ENCODE assay signal across 10 cellular contexts in the genomic region with DNA sequence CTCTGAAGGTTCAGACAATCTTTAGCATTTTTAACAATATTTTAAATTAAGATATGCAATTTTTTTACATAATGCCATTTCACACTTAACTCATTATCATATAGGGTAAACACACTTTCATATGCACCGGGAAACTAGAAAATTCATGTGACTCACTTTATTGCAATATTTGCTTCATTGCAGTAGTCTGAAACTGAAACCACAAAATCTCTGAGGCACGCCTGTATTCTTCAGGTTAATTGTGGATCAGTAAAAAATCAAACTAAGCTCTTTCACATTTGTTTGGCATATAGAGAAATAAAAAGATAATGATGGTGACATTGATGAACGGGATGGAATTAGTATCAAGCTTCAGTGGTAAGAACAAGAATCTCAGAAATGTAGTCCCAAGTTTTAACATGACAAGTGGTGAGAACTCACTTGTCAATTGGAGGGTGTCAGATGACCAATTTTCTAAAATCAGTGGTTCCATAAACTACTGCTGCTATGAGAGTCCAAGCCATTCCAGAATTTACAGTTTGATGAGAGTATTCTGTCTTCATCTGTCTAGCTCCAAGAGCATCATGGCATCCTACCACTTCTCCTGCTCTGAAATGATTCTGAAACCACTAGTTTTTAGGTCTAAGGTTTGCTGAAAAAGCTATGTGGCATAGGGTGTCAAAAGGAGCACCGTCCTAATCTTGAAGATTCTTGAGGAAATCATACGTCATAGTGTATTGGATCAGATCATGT.
DNase-seq lines count a peak whose midpoint lies in the region; ATAC-seq, FAIRE-seq and TF ChIP-seq lines count a peak whose summit lies in the region.
"Had no signal": no experiment of that assay in that cellular context is flagged by ENCODE, and none has a peak within 500 bp of the region (broad histone marks: within the 10 kb centered on the region; RNA-seq: fewer than 3 reads in every experiment).

No MANE protein-coding gene starts in this region.

- H3K27ac Mint-ChIP-seq in GM23338, result no peak overlapping the region

- no peaks in the 10 kb centered on the region for H3K36me3 ChIP-seq in GM23338 (ENCODE audit: insufficient read depth)

- H3K9me2 ChIP-seq in GM23338 (ENCODE audit: insufficient read depth), result no peaks in the 10 kb centered on the region

- H3F3A ChIP-seq in GM23338 (replicated peaks; ENCODE audit: low read depth), result no peaks in the 10 kb centered on the region

- ATAC-seq in GM23338, result no peak

- H3K27me3 Mint-ChIP-seq in GM23338 (ENCODE audit: insufficient read depth, low read depth, poor library complexity), result no peaks in the 10 kb centered on the region

- DNase-seq in GM18507 (ENCODE audit: extremely low spot score, insufficient read length, low read depth) (no peak), GM23338 (ENCODE audit: low spot score) (peak; percentile 13), NB4 (ENCODE audit: low read depth) (peak; percentile 37), fibroblast of villous mesenchyme (ENCODE audit: low read depth) (peak; percentile 72), D341Med (ENCODE audit: low spot score) (no peak), medulla oblongata (ENCODE audit: extremely low spot score) (no peak), GM10266 (ENCODE audit: extremely low spot score) (no peak), SK-N-DZ (ENCODE audit: low spot score) (no peak)
- DNase-seq: NCI-H1930 had no signal

- H4K20me1 ChIP-seq in GM23338 (replicated peaks; ENCODE audit: insufficient read depth), result no peaks in the 10 kb centered on the region

- H3K4me1 Mint-ChIP-seq in GM23338, result peaks cover 7% of the 10 kb centered on the region; the same call in 2 of the 3 replicates

- no peak overlapping the region for H3K4me2 ChIP-seq in GM23338

- H3K4me3 Mint-ChIP-seq in GM23338, result no peak overlapping the region

- H3K36me3 Mint-ChIP-seq in GM23338 (ENCODE audit: low read depth), result no peaks in the 10 kb centered on the region

- H3K79me2 ChIP-seq in GM23338 (replicated peaks; ENCODE audit: insufficient read depth), result no peaks in the 10 kb centered on the region

- TF ChIP-seq CTCF in GM23338 (conservative IDR thresholded peaks at IDR 0.05; ENCODE audit: low read depth in 2 of 2) (no peak), NB4 (IDR thresholded peaks at IDR 0.05; ENCODE audit: low read depth, low read length) (no peak), fibroblast of villous mesenchyme (IDR thresholded peaks at IDR 0.05; ENCODE audit: insufficient read depth, low read depth, low read length) (no peak), GM10266 (IDR thresholded peaks at IDR 0.05; ENCODE audit: control insufficient read depth, insufficient read depth, low read depth, missing control alignments) (no peak)

- FAIRE-seq in GM18507 (lab: Jason Lieb, UNC), result peak; percentile 73
- FAIRE-seq: islet of Langerhans had no signal

- no peaks in the 10 kb centered on the region for H3K9me3 Mint-ChIP-seq in GM23338

- no peak overlapping the region for H2AFZ ChIP-seq in GM23338

- peak; percentile 13 for TF ChIP-seq POLR2A in NB4 (IDR thresholded peaks at IDR 0.05; ENCODE audit: extremely low read depth, insufficient read length)

- no peaks in the 10 kb centered on the region for H3K4me1 ChIP-seq in GM23338 (ENCODE audit: insufficient read depth)

- H3K27me3 ChIP-seq in GM23338 (ENCODE audit: insufficient read depth), result no peaks in the 10 kb centered on the region

- H3K27ac ChIP-seq in GM23338 (ENCODE audit: low read depth), result no peak overlapping the region

- H3K4me3 ChIP-seq in GM23338 (no peak overlapping the region), NB4 (ENCODE audit: low read depth, low read length) (no peak overlapping the region), fibroblast of villous mesenchyme (ENCODE audit: low read depth, low read length) (no peak overlapping the region)

TF ChIP-seq in GM23338, 12 proteins besides CTCF, POLR2A, EP300 and RAD21:
- TF ChIP-seq, protein P1, sequence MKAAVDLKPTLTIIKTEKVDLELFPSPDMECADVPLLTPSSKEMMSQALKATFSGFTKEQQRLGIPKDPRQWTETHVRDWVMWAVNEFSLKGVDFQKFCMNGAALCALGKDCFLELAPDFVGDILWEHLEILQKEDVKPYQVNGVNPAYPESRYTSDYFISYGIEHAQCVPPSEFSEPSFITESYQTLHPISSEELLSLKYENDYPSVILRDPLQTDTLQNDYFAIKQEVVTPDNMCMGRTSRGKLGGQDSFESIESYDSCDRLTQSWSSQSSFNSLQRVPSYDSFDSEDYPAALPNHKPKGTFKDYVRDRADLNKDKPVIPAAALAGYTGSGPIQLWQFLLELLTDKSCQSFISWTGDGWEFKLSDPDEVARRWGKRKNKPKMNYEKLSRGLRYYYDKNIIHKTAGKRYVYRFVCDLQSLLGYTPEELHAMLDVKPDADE (IDR thresholded peaks at IDR 0.05), result no peak
- TF ChIP-seq JUNB (IDR thresholded peaks at IDR 0.05; ENCODE audit: unreplicated experiment), result no peak
- no peak for TF ChIP-seq POLR2AphosphoS5 (IDR thresholded peaks at IDR 0.05; ENCODE audit: low read depth)
- TF ChIP-seq, protein P2, sequence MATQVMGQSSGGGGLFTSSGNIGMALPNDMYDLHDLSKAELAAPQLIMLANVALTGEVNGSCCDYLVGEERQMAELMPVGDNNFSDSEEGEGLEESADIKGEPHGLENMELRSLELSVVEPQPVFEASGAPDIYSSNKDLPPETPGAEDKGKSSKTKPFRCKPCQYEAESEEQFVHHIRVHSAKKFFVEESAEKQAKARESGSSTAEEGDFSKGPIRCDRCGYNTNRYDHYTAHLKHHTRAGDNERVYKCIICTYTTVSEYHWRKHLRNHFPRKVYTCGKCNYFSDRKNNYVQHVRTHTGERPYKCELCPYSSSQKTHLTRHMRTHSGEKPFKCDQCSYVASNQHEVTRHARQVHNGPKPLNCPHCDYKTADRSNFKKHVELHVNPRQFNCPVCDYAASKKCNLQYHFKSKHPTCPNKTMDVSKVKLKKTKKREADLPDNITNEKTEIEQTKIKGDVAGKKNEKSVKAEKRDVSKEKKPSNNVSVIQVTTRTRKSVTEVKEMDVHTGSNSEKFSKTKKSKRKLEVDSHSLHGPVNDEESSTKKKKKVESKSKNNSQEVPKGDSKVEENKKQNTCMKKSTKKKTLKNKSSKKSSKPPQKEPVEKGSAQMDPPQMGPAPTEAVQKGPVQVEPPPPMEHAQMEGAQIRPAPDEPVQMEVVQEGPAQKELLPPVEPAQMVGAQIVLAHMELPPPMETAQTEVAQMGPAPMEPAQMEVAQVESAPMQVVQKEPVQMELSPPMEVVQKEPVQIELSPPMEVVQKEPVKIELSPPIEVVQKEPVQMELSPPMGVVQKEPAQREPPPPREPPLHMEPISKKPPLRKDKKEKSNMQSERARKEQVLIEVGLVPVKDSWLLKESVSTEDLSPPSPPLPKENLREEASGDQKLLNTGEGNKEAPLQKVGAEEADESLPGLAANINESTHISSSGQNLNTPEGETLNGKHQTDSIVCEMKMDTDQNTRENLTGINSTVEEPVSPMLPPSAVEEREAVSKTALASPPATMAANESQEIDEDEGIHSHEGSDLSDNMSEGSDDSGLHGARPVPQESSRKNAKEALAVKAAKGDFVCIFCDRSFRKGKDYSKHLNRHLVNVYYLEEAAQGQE (IDR thresholded peaks at IDR 0.05; ENCODE audit: unreplicated experiment), result no peak
- TF ChIP-seq NANOG (IDR thresholded peaks at IDR 0.05; ENCODE audit: borderline replicate concordance), result no peak
- no peak for TF ChIP-seq ZNF331 (CRISPR knock-in tag; IDR thresholded peaks at IDR 0.05; ENCODE audit: low read depth)
- no peak for TF ChIP-seq CREB1 (CRISPR knock-in tag; IDR thresholded peaks at IDR 0.05; ENCODE audit: low read depth)

Comparison
In these comparisons a context has a peak if more than half of its experiments do, and no peak if none do; other contexts are left out.
1. DNase-seq: peak in GM23338 (single experiment), NB4 (single experiment) and fibroblast of villous mesenchyme (single experiment); none in GM18507 (single experiment), D341Med (single experiment), medulla oblongata (single experiment), GM10266 (single experiment) and SK-N-DZ (single experiment).